In genomic region chr17:49515196-49515770, GRCh38 we compare ENCODE assay signal across 1 cellular context.
TF ChIP-seq lines count a peak whose summit lies in the region.

No MANE protein-coding gene starts in this region.

TF ChIP-seq in GM23338, 12 proteins besides CTCF, POLR2A, EP300 and RAD21 (continued from another document):
- TF ChIP-seq EZH2phosphoT487 (IDR thresholded peaks at IDR 0.05; ENCODE audit: unreplicated experiment) (no peak), ZNF331 (CRISPR knock-in tag; IDR thresholded peaks at IDR 0.05; ENCODE audit: low read depth) (no peak), NANOG (IDR thresholded peaks at IDR 0.05; ENCODE audit: borderline replicate concordance) (no peak), ZNF114 (CRISPR knock-in tag; IDR thresholded peaks at IDR 0.05) (no peak), POLR2AphosphoS5 (IDR thresholded peaks at IDR 0.05; ENCODE audit: low read depth) (no peak)
- TF ChIP-seq, protein P1, sequence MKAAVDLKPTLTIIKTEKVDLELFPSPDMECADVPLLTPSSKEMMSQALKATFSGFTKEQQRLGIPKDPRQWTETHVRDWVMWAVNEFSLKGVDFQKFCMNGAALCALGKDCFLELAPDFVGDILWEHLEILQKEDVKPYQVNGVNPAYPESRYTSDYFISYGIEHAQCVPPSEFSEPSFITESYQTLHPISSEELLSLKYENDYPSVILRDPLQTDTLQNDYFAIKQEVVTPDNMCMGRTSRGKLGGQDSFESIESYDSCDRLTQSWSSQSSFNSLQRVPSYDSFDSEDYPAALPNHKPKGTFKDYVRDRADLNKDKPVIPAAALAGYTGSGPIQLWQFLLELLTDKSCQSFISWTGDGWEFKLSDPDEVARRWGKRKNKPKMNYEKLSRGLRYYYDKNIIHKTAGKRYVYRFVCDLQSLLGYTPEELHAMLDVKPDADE (IDR thresholded peaks at IDR 0.05), result no peak
